ENCODE assay signal across 8 cellular contexts in genomic region chr5:79133121-79133656, GRCh38. TPM values are rescaled to one million over a fixed set of nuclear protein-coding genes. Genes with fewer than 3 reads are reported as not detected.
A peak's percentile ranks its signal among the peaks of the same experiment; 100 is the strongest.
DNase-seq lines count a peak whose midpoint lies in the region; ATAC-seq and TF ChIP-seq lines count a peak whose summit lies in the region.

No MANE protein-coding gene starts in this region.

- H3K4me3 ChIP-seq in MG63 (peak overlapping the region; percentile 34), esophagus muscularis mucosa (peak overlapping the region; percentile 41 to 51 (median 44))

- H3K27me3 Mint-ChIP-seq in T-helper 1 cell treated with Interleukin-12 subunit alpha and Interleukin-12 subunit beta and Interleukin-4 antibody, amounts not matched to agents 30 μg/mL and 1 μg/mL, for 36 hours (ENCODE audit: low read depth) = peaks cover 4% of the 10 kb centered on the region
- H3K27me3 Mint-ChIP-seq in naive thymus-derived CD8-positive, alpha-beta T cell = peaks cover 0 to 9% (median 5%) of the 10 kb centered on the region in 5 donors

- DNase-seq in DMS53 treated with DMSO at 0.1 percent for 48 hours (lab: John Stamatoyannopoulos, UW; ENCODE audit: unreplicated experiment) (peak; percentile 66), MG63 (no peak), esophagus muscularis mucosa (ENCODE audit: extremely low spot score) (no peak), NCI-H128 (lab: John Stamatoyannopoulos, UW; ENCODE audit: unreplicated experiment) (no peak)
- peak in 3 of 10 donors; percentile 49 to 56 (median 55) for DNase-seq in naive thymus-derived CD8-positive, alpha-beta T cell

- H3K4me1 ChIP-seq in esophagus muscularis mucosa = peaks cover 5 to 24% (median 16%) of the 10 kb centered on the region in 4 donors

- WGBS in esophagus muscularis mucosa = 2% methylated on average over 4 of the region's 4 CpGs

- no peak for TF ChIP-seq POLR2A in esophagus muscularis mucosa (IDR thresholded peaks at IDR 0.05; ENCODE audit: low read depth)

- ATAC-seq in naive thymus-derived CD8-positive, alpha-beta T cell = peak; percentile 57 to 65
- ATAC-seq in GM21528 (IDR thresholded peaks at IDR 0.05; ENCODE audit: low FRiP score, unreplicated experiment) (no peak), GM19463 (IDR thresholded peaks at IDR 0.05; ENCODE audit: unreplicated experiment) (no peak)

- peak overlapping the region; percentile 29 for H3K4me3 Mint-ChIP-seq in T-helper 1 cell treated with Interleukin-12 subunit alpha and Interleukin-12 subunit beta and Interleukin-4 antibody, amounts not matched to agents 30 μg/mL and 1 μg/mL, for 36 hours
- H3K4me3 Mint-ChIP-seq in naive thymus-derived CD8-positive, alpha-beta T cell = peak overlapping the region; percentile 34 to 80 (median 64)

- H3K9me3 ChIP-seq in MG63 = no peaks in the 10 kb centered on the region
- H3K9me3 ChIP-seq in esophagus muscularis mucosa = no peaks in the 10 kb centered on the region

- H3K27me3 ChIP-seq in MG63 = no peaks in the 10 kb centered on the region
- H3K27me3 ChIP-seq in esophagus muscularis mucosa = no peaks in the 10 kb centered on the region

- H3K36me3 Mint-ChIP-seq in T-helper 1 cell treated with Interleukin-12 subunit alpha and Interleukin-12 subunit beta and Interleukin-4 antibody, amounts not matched to agents 30 μg/mL and 1 μg/mL, for 36 hours (ENCODE audit: low read depth) = no peaks in the 10 kb centered on the region
- no peaks in the 10 kb centered on the region for H3K36me3 Mint-ChIP-seq in naive thymus-derived CD8-positive, alpha-beta T cell

- peaks cover 8% of the 10 kb centered on the region for H3K4me1 Mint-ChIP-seq in T-helper 1 cell treated with Interleukin-12 subunit alpha and Interleukin-12 subunit beta and Interleukin-4 antibody, amounts not matched to agents 30 μg/mL and 1 μg/mL, for 36 hours (ENCODE audit: low read depth)
- H3K4me1 Mint-ChIP-seq in naive thymus-derived CD8-positive, alpha-beta T cell = peaks cover 4 to 14% (median 9%) of the 10 kb centered on the region in 4 donors

- POLR2A ChIA-PET in naive thymus-derived CD8-positive, alpha-beta T cell (lab: Charles Lee) = interaction anchor here (0.7 to 1.7 kb wide), 2 partner anchors 104 to 149 kb away, joined by 3 to 6 read pairs; partner anchors contain the start of gene ARSB

- TF ChIP-seq CTCF in esophagus muscularis mucosa (IDR thresholded peaks at IDR 0.05) = peak; percentile 46 to 60 (median 48)

- H3K36me3 ChIP-seq in MG63 (no peaks in the 10 kb centered on the region), esophagus muscularis mucosa (no peaks in the 10 kb centered on the region)

- no peak for TF ChIP-seq EP300 in esophagus muscularis mucosa (IDR thresholded peaks at IDR 0.05)

- peak overlapping the region; percentile 79 to 87 (median 82) for H3K27ac ChIP-seq in esophagus muscularis mucosa (replicated peaks in 1 of 4)

- H3K9me3 Mint-ChIP-seq in T-helper 1 cell treated with Interleukin-12 subunit alpha and Interleukin-12 subunit beta and Interleukin-4 antibody, amounts not matched to agents 30 μg/mL and 1 μg/mL, for 36 hours = no peaks in the 10 kb centered on the region
- H3K9me3 Mint-ChIP-seq in naive thymus-derived CD8-positive, alpha-beta T cell = no peaks in the 10 kb centered on the region

- intact Hi-C loops in esophagus muscularis mucosa (cut with DNase I) = loop anchor here (1.0 to 5.0 kb wide), 3 partner anchors 108 to 329 kb away; no protein-coding TSS in a partner anchor

- no peak overlapping the region for H3K27ac Mint-ChIP-seq in T-helper 1 cell treated with Interleukin-12 subunit alpha and Interleukin-12 subunit beta and Interleukin-4 antibody, amounts not matched to agents 30 μg/mL and 1 μg/mL, for 36 hours
- H3K27ac Mint-ChIP-seq in naive thymus-derived CD8-positive, alpha-beta T cell = peak overlapping the region in 3 of 10 donors; percentile 16 to 87 (median 77)

RNA-seq across cellular contexts. Expression of gene BHMT, which starts 21.6 kb away (rescaled TPM):
- not detected in 2 replicates for total RNA-seq in MG63 (2014; rRNA removed; shearing (Covaris generic); ENCODE audit: low replicate concordance)
- total RNA-seq in esophagus muscularis mucosa = 1 to 10 TPM in 3 of 4 donors, under 1 TPM in 1; 0.83 to 4.8 (median 3.9) TPM
- not detected for total RNA-seq in naive thymus-derived CD8-positive, alpha-beta T cell
- polyA plus RNA-seq in naive thymus-derived CD8-positive, alpha-beta T cell = not detected

Comparison
In these comparisons a context has a peak if more than half of its experiments do, and no peak if none do; other contexts are left out.
1. ATAC-seq: peak in naive thymus-derived CD8-positive, alpha-beta T cell (2 of 2); none in GM21528 (single experiment) and GM19463 (single experiment).